ENCODE assay signal across 9 cellular contexts in genomic region chr6:157669747-157670216, GRCh38.
DNase-seq lines count a peak whose midpoint lies in the region; ATAC-seq and TF ChIP-seq lines count a peak whose summit lies in the region.
"Had no signal": no experiment of that assay in that cellular context is flagged by ENCODE, and none has a peak within 500 bp of the region (broad histone marks: within the 10 kb centered on the region; RNA-seq: fewer than 3 reads in every experiment).

No MANE protein-coding gene starts in this region.

- H3K4me1 Mint-ChIP-seq in activated CD8-positive, alpha-beta T cell treated with anti-CD3 and anti-CD28 coated beads for 36 hours (ENCODE audit: low read depth): peaks cover 23% of the 10 kb centered on the region
- H3K4me1 Mint-ChIP-seq in osteocyte (ENCODE audit: unreplicated experiment): peaks cover 27% of the 10 kb centered on the region

- TF ChIP-seq CTCF in activated CD8-positive, alpha-beta T cell treated with anti-CD3 and anti-CD28 coated beads for 36 hours (IDR thresholded peaks at IDR 0.05): no peak
- TF ChIP-seq CTCF in osteocyte (IDR thresholded peaks at IDR 0.05): peak; percentile 46
- no peak for TF ChIP-seq CTCF in GM10248 (IDR thresholded peaks at IDR 0.05; ENCODE audit: control extremely low read depth, extremely low read depth, low read depth, missing control alignments)

- CTCF ChIA-PET in activated CD8-positive, alpha-beta T cell treated with anti-CD3 and anti-CD28 coated beads for 36 hours (lab: Charles Lee): interaction anchor here (0.6 to 5.9 kb wide), 9 partner anchors 10 to 354 kb away, joined by 3 to 80 read pairs (median 4); partner anchors contain the start of gene TMEM242
- CTCF ChIA-PET in GM10248 (lab: Yijun Ruan, JAX): interaction anchor here (1.3 to 8.5 kb wide), 2 partner anchors 165 to 353 kb away, joined by 3 to 76 read pairs; no protein-coding TSS in a partner anchor

- H3K27ac Mint-ChIP-seq in activated CD8-positive, alpha-beta T cell treated with anti-CD3 and anti-CD28 coated beads for 36 hours: no peak overlapping the region
- peak overlapping the region; percentile 66 for H3K27ac Mint-ChIP-seq in osteocyte (ENCODE audit: unreplicated experiment)

- no peaks in the 10 kb centered on the region for H3K36me3 Mint-ChIP-seq in activated CD8-positive, alpha-beta T cell treated with anti-CD3 and anti-CD28 coated beads for 36 hours (ENCODE audit: low read depth)
- peaks cover 4% of the 10 kb centered on the region for H3K36me3 Mint-ChIP-seq in osteocyte (ENCODE audit: unreplicated experiment)

- peaks cover 3% of the 10 kb centered on the region for H3K27me3 Mint-ChIP-seq in activated CD8-positive, alpha-beta T cell treated with anti-CD3 and anti-CD28 coated beads for 36 hours
- no peaks in the 10 kb centered on the region for H3K27me3 Mint-ChIP-seq in osteocyte (ENCODE audit: unreplicated experiment)

- POLR2A ChIA-PET in activated CD8-positive, alpha-beta T cell treated with anti-CD3 and anti-CD28 coated beads for 36 hours (lab: Charles Lee): interaction anchor here (1.3 to 1.6 kb wide), 2 partner anchors 86 to 355 kb away, joined by 3 to 4 read pairs; no protein-coding TSS in a partner anchor
- POLR2A ChIA-PET in GM10248 (lab: Yijun Ruan, JAX): no interaction called here

- peak; percentile 32 for ATAC-seq in activated CD8-positive, alpha-beta T cell treated with anti-CD3 and anti-CD28 coated beads for 36 hours
- ATAC-seq in Right ventricle myocardium superior (ENCODE audit: poor library complexity): peak; percentile 92
- ATAC-seq in GM18907 (IDR thresholded peaks at IDR 0.05; ENCODE audit: unreplicated experiment): no peak

- H3K9me3 Mint-ChIP-seq in activated CD8-positive, alpha-beta T cell treated with anti-CD3 and anti-CD28 coated beads for 36 hours: no peaks in the 10 kb centered on the region
- no peaks in the 10 kb centered on the region for H3K9me3 Mint-ChIP-seq in osteocyte (ENCODE audit: unreplicated experiment)
- H3K9me3 Mint-ChIP-seq: CD8-positive, alpha-beta memory T cell had no signal

- H3K4me3 Mint-ChIP-seq in activated CD8-positive, alpha-beta T cell treated with anti-CD3 and anti-CD28 coated beads for 36 hours: no peak overlapping the region
- H3K4me3 Mint-ChIP-seq in osteocyte (ENCODE audit: unreplicated experiment): peak overlapping the region; percentile 47
- H3K4me3 Mint-ChIP-seq: CD8-positive, alpha-beta memory T cell had no signal

- DNase-seq in NCI-H2227 (lab: John Stamatoyannopoulos, UW; ENCODE audit: unreplicated experiment): peak; percentile 52
- DNase-seq in NCI-H2227 treated with DMSO at 0.1 percent for 48 hours (lab: John Stamatoyannopoulos, UW): no peak
- peak; percentile 13 for DNase-seq in activated CD8-positive, alpha-beta T cell treated with anti-CD3 and anti-CD28 coated beads for 36 hours
- DNase-seq in Right ventricle myocardium superior: peak; percentile 94
- DNase-seq in osteocyte (ENCODE audit: extremely low spot score, unreplicated experiment): no peak
- DNase-seq in GM10248 (ENCODE audit: extremely low spot score): no peak
- DNase-seq in NCI-H2171 (lab: John Stamatoyannopoulos, UW): no peak

- intact Hi-C loops in activated CD8-positive, alpha-beta T cell treated with anti-CD3 and anti-CD28 coated beads for 36 hours (cut with micrococcal nuclease): loop anchor here (5.0 kb wide), 1 partner anchor 203 kb away; no protein-coding TSS in a partner anchor
- intact Hi-C loops in Right ventricle myocardium superior (cut with DNase I): loop anchor here (5.0 to 10.0 kb wide), 2 partner anchors 285 to 352 kb away; partner anchors contain the start of gene ZDHHC14

Comparison
In these comparisons a context has a peak if more than half of its experiments do, and no peak if none do; other contexts are left out.
1. DNase-seq: peak in NCI-H2227 (single experiment), activated CD8-positive, alpha-beta T cell treated with anti-CD3 and anti-CD28 coated beads for 36 hours (single experiment) and Right ventricle myocardium superior (single experiment); none in NCI-H2227 treated with DMSO at 0.1 percent for 48 hours (single experiment), osteocyte (single experiment), GM10248 (single experiment) and NCI-H2171 (single experiment).